In genomic region chr9:98190757-98191105, GRCh38 we compare ENCODE assay signal across 1 cellular context.
TF ChIP-seq lines count a peak whose summit lies in the region.

No MANE protein-coding gene starts in this region.

TF ChIP-seq in HepG2, 621 proteins besides CTCF, POLR2A, EP300 and RAD21:
- TF ChIP-seq, protein P1, sequence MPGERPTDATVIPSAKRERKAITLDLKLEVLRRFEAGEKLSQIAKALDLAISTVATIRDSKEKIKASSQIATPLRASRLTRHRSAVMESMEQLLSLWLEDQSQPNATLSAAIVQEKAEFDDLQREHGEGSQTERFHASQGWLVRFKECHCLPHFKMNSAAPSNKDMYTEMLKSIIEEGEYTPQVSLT (CRISPR knock-in tag; IDR thresholded peaks at IDR 0.05; ENCODE audit: borderline replicate concordance, low read depth) = no peak
- TF ChIP-seq ATF2 (CRISPR knock-in tag; IDR thresholded peaks at IDR 0.05) = 0 out of 2 replicates have a peak, but pooled peaks have one; percentile 13
- TF ChIP-seq ZNF331 (CRISPR knock-in tag; IDR thresholded peaks at IDR 0.05) = no peak
- no peak for TF ChIP-seq SNAPC5 (CRISPR knock-in tag; IDR thresholded peaks at IDR 0.05; ENCODE audit: borderline replicate concordance)
- 0 out of 2 replicates have a peak, but pooled peaks have one; percentile 18 for TF ChIP-seq ZNF878 (CRISPR knock-in tag; IDR thresholded peaks at IDR 0.05)
- 0 out of 2 replicates have a peak, but pooled peaks have one; percentile 20 for TF ChIP-seq TBX2 (CRISPR knock-in tag; IDR thresholded peaks at IDR 0.05; ENCODE audit: borderline replicate concordance)
- TF ChIP-seq ZNF318 (CRISPR knock-in tag; IDR thresholded peaks at IDR 0.05) = no peak
